In the genomic region with DNA sequence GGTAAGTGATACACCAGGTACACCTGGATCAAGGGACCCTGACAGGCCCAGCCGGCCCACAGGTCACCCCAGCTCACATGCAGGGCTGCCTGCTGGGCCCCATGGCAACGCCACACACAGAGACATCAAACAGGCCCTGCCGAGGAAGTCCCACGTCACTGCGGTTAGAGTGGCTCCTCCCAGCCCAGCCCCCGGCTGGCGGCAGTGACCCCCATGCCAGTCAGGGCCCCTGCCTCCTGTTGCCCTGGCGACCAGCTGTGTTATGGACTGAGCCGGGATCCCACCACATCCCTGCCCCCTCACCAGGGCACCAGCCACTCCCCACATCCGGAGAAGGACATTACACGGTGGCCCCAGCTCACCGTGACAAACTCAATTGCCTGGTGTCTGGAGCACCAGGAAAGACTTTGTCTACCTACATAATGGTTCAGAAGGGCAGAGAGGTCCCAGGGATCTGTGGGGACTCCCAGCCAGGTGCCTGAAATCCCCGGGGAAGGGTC, we compare ENCODE assay signal across 8 cellular contexts. TPM values are rescaled to one million over a fixed set of nuclear protein-coding genes. Genes with fewer than 3 reads are reported as not detected.
DNase-seq lines count a peak whose midpoint lies in the region; ATAC-seq, FAIRE-seq and TF ChIP-seq lines count a peak whose summit lies in the region.

No MANE protein-coding gene starts in this region.

- no TSS peak for BruUV-seq in endothelial cell of umbilical vein (replicated peaks; lab: Mats Ljungman, UMichigan)

- H3K27ac ChIP-seq in endothelial cell of umbilical vein (ENCODE audit: insufficient read depth, low read depth, low read length) (peak overlapping the region; percentile 99), muscle layer of colon (ENCODE audit: low read depth, low read length) (peak overlapping the region; percentile 100)

- H3K79me2 ChIP-seq in endothelial cell of umbilical vein (ENCODE audit: control insufficient read depth, insufficient read depth, low read length) = peaks cover 14% of the 10 kb centered on the region

- H3K27me3 ChIP-seq in endothelial cell of umbilical vein (ENCODE audit: control insufficient read depth in 2 of 2, insufficient read depth in 2 of 2, low read length in 2 of 2) = no peaks in the 10 kb centered on the region
- H3K27me3 ChIP-seq in muscle layer of colon (ENCODE audit: control insufficient read depth in 1 of 2, insufficient read depth in 2 of 2, low read length in 2 of 2) = no peaks in the 10 kb centered on the region

- intact Hi-C loops in endothelial cell of umbilical vein (cut with micrococcal nuclease) = loop anchor here (1.0 kb wide), 2 partner anchors 7 to 16 kb away; no protein-coding TSS in a partner anchor

- H4K20me1 ChIP-seq in endothelial cell of umbilical vein (replicated peaks; ENCODE audit: control insufficient read depth, extremely low read depth, insufficient read depth, low read length) = no peaks in the 10 kb centered on the region

- ATAC-seq in HG02943 (IDR thresholded peaks at IDR 0.05; ENCODE audit: low read depth, unreplicated experiment) = peak; percentile 49

- CTCF ChIA-PET in endothelial cell of umbilical vein (lab: Charles Lee) = interaction anchor here (1.5 to 3.1 kb wide), 3 partner anchors 12 to 62 kb away, joined by 4 to 19 read pairs (median 8); no protein-coding TSS in a partner anchor

- TF ChIP-seq CTCF in endothelial cell of umbilical vein (IDR thresholded peaks at IDR 0.05; ENCODE audit: extremely low read depth in 1 of 2, insufficient read depth in 1 of 2, low read depth in 1 of 2, low read length in 2 of 2) = no peak

- DNase-seq in NCI-H748 (lab: John Stamatoyannopoulos, UW; ENCODE audit: unreplicated experiment) (peak; percentile 67), NCI-H748 treated with DMSO at 0.1 percent for 48 hours (lab: John Stamatoyannopoulos, UW) (no peak), NOMO-1 treated with DMSO at 0.1 percent for 48 hours (lab: John Stamatoyannopoulos, UW; ENCODE audit: unreplicated experiment) (peak; percentile 94), endothelial cell of umbilical vein (ENCODE audit: low read depth, low spot score) (peak; percentile 88)
- peak; percentile 98 for DNase-seq in activated CD8-positive, alpha-beta memory T cell treated with anti-CD3 and anti-CD28 coated beads, Interleukin-2, amount 50 U/mL, for 1 hour (ENCODE audit: extremely low read depth)
- DNase-seq in stimulated activated CD8-positive, alpha-beta memory T cell treated with anti-CD3 and anti-CD28 coated beads, Interleukin-7, amount 100 ng/mL, for 48 hours (ENCODE audit: extremely low read depth in 1 of 2, low read depth in 1 of 2) = peak; percentile 98 to 99

- H3K9me3 ChIP-seq in endothelial cell of umbilical vein (replicated peaks; ENCODE audit: control insufficient read depth, insufficient read depth, low read length) (no peaks in the 10 kb centered on the region), muscle layer of colon (ENCODE audit: low read length) (no peaks in the 10 kb centered on the region)

- no peaks in the 10 kb centered on the region for H3K9me1 ChIP-seq in endothelial cell of umbilical vein (replicated peaks; ENCODE audit: control insufficient read depth, extremely low read depth, insufficient read depth, low read length)

- H3K4me1 ChIP-seq in endothelial cell of umbilical vein (ENCODE audit: control insufficient read depth, extremely low read depth, insufficient read depth, low read length) = peaks cover 41% of the 10 kb centered on the region
- H3K4me1 ChIP-seq in muscle layer of colon (ENCODE audit: insufficient read depth, low read length) = peaks cover 58% of the 10 kb centered on the region

- no peak overlapping the region for H2AFZ ChIP-seq in endothelial cell of umbilical vein (ENCODE audit: low read depth, low read length)

- no peak for TF ChIP-seq POLR2A in endothelial cell of umbilical vein (IDR thresholded peaks at IDR 0.05; ENCODE audit: low read depth, low read length)

- dilution Hi-C loops in endothelial cell of umbilical vein (cut with MboI; ENCODE audit: extremely low pct_ligation_motif_present, low sequenced_read_pairs) = no loop called here

- H3K36me3 ChIP-seq in endothelial cell of umbilical vein (ENCODE audit: control insufficient read depth in 2 of 2, extremely low read depth in 1 of 2, insufficient read depth in 2 of 2, low read length in 2 of 2) (no peaks in the 10 kb centered on the region), muscle layer of colon (ENCODE audit: insufficient read depth, low read length) (no peaks in the 10 kb centered on the region)

- POLR2A ChIA-PET in endothelial cell of umbilical vein (lab: Charles Lee) = interaction anchor here (0.6 to 2.4 kb wide), 3 partner anchors 10 to 50 kb away, joined by 3 to 12 read pairs (median 12); no protein-coding TSS in a partner anchor

- peak overlapping the region; percentile 53 for H3K4me2 ChIP-seq in endothelial cell of umbilical vein (ENCODE audit: insufficient read depth, low read length)

- peak; percentile 92 for FAIRE-seq in endothelial cell of umbilical vein (lab: Jason Lieb, UNC)

- H3K4me3 ChIP-seq in endothelial cell of umbilical vein (replicated peaks in 1 of 3; ENCODE audit: insufficient read depth in 1 of 3, low read depth in 1 of 3, low read length in 3 of 3) = no peak overlapping the region
- peak overlapping the region in 1 of 2 donors; percentile 61 for H3K4me3 ChIP-seq in muscle layer of colon (ENCODE audit: low read depth in 1 of 2, low read length in 2 of 2)

- H3K9ac ChIP-seq in endothelial cell of umbilical vein (replicated peaks; ENCODE audit: extremely low read depth, insufficient read depth, low read length) (peak overlapping the region; percentile 96), muscle layer of colon (ENCODE audit: low read length) (peak overlapping the region; percentile 75)

TF ChIP-seq in endothelial cell of umbilical vein, 7 proteins besides CTCF, POLR2A, EP300 and RAD21:
- TF ChIP-seq, protein P1, sequence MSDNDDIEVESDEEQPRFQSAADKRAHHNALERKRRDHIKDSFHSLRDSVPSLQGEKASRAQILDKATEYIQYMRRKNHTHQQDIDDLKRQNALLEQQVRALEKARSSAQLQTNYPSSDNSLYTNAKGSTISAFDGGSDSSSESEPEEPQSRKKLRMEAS (IDR thresholded peaks at IDR 0.05; ENCODE audit: insufficient read depth, insufficient read length) = peak; percentile 47
- TF ChIP-seq MYC (IDR thresholded peaks at IDR 0.05; ENCODE audit: low read depth, low read length) = no peak

RNA-seq across cellular contexts. Expression of gene NANOS3, which starts 30.4 kb away (rescaled TPM):
- total RNA-seq in endothelial cell of umbilical vein = 3.4 and 4.4 TPM in 2 replicates
- polyA plus RNA-seq in endothelial cell of umbilical vein = 1.0 and 1.5 TPM in 2 replicates
- 0.38 and 0.93 TPM in 2 replicates for polyA plus RNA-seq in endothelial cell of umbilical vein (2011; cell fraction: cytosol; rRNA removed)
- 0.55 and 1.3 TPM in 2 replicates for polyA plus RNA-seq in endothelial cell of umbilical vein (2011; cell fraction: nucleus; rRNA removed)
- polyA plus RNA-seq in endothelial cell of umbilical vein (2012) = 1.6 and 1.7 TPM in 2 replicates
- 0.72 TPM in 1 of 2 replicates, not detected in the other for polyA minus RNA-seq in endothelial cell of umbilical vein
- polyA minus RNA-seq in endothelial cell of umbilical vein (2011; cell fraction: cytosol; rRNA and poly(A)+ RNA removed) = not detected
- 2.5 TPM in 1 of 2 replicates, not detected in the other for polyA minus RNA-seq in endothelial cell of umbilical vein (2011; cell fraction: nucleus; rRNA and poly(A)+ RNA removed)

RNA-seq across cellular contexts. Expression of gene ZSWIM4, which starts 51.3 kb away (rescaled TPM):
- 23.1 and 26.6 TPM in 2 replicates for total RNA-seq in endothelial cell of umbilical vein
- polyA plus RNA-seq in endothelial cell of umbilical vein = 12.7 and 14.9 TPM in 2 replicates
- polyA plus RNA-seq in endothelial cell of umbilical vein (2011; cell fraction: cytosol; rRNA removed) = 8.0 and 11.1 TPM in 2 replicates
- 11.2 and 13.0 TPM in 2 replicates for polyA plus RNA-seq in endothelial cell of umbilical vein (2011; cell fraction: nucleus; rRNA removed)
- 7.9 and 16.2 TPM in 2 replicates for polyA plus RNA-seq in endothelial cell of umbilical vein (2012)
- polyA minus RNA-seq in endothelial cell of umbilical vein = 13.0 and 15.9 TPM in 2 replicates
- 3.5 TPM for polyA minus RNA-seq in endothelial cell of umbilical vein (2011; cell fraction: cytosol; rRNA and poly(A)+ RNA removed)
- 8.1 and 16.3 TPM in 2 replicates for polyA minus RNA-seq in endothelial cell of umbilical vein (2011; cell fraction: nucleus; rRNA and poly(A)+ RNA removed)

RNA-seq across cellular contexts. Expression of gene BRME1, which starts 59.3 kb away (rescaled TPM):
- 1.5 and 2.5 TPM in 2 replicates for total RNA-seq in endothelial cell of umbilical vein
- 0.69 and 0.86 TPM in 2 replicates for polyA plus RNA-seq in endothelial cell of umbilical vein
- polyA plus RNA-seq in endothelial cell of umbilical vein (2011; cell fraction: cytosol; rRNA removed) = 0.39 and 0.76 TPM in 2 replicates
- 2.4 and 2.9 TPM in 2 replicates for polyA plus RNA-seq in endothelial cell of umbilical vein (2011; cell fraction: nucleus; rRNA removed)
- 0.50 and 1.1 TPM in 2 replicates for polyA plus RNA-seq in endothelial cell of umbilical vein (2012)
- 0.56 and 0.66 TPM in 2 replicates for polyA minus RNA-seq in endothelial cell of umbilical vein
- polyA minus RNA-seq in endothelial cell of umbilical vein (2011; cell fraction: cytosol; rRNA and poly(A)+ RNA removed) = 5.5 TPM
- polyA minus RNA-seq in endothelial cell of umbilical vein (2011; cell fraction: nucleus; rRNA and poly(A)+ RNA removed) = 0.82 and 1.2 TPM in 2 replicates

RNA-seq across cellular contexts. Expression of gene CC2D1A, which starts 59.4 kb away (rescaled TPM):
- total RNA-seq in endothelial cell of umbilical vein = 29.8 and 33.7 TPM in 2 replicates
- 13.6 and 14.9 TPM in 2 replicates for polyA plus RNA-seq in endothelial cell of umbilical vein
- 8.8 and 11.9 TPM in 2 replicates for polyA plus RNA-seq in endothelial cell of umbilical vein (2011; cell fraction: cytosol; rRNA removed)
- 52.8 and 58.8 TPM in 2 replicates for polyA plus RNA-seq in endothelial cell of umbilical vein (2011; cell fraction: nucleus; rRNA removed)
- 18.0 and 20.7 TPM in 2 replicates for polyA plus RNA-seq in endothelial cell of umbilical vein (2012)
- 7.1 and 12.5 TPM in 2 replicates for polyA minus RNA-seq in endothelial cell of umbilical vein
- polyA minus RNA-seq in endothelial cell of umbilical vein (2011; cell fraction: cytosol; rRNA and poly(A)+ RNA removed) = 12.3 TPM
- polyA minus RNA-seq in endothelial cell of umbilical vein (2011; cell fraction: nucleus; rRNA and poly(A)+ RNA removed) = 12.0 and 18.0 TPM in 2 replicates
